ENCODE assay signal across 25 cellular contexts in the genomic region with DNA sequence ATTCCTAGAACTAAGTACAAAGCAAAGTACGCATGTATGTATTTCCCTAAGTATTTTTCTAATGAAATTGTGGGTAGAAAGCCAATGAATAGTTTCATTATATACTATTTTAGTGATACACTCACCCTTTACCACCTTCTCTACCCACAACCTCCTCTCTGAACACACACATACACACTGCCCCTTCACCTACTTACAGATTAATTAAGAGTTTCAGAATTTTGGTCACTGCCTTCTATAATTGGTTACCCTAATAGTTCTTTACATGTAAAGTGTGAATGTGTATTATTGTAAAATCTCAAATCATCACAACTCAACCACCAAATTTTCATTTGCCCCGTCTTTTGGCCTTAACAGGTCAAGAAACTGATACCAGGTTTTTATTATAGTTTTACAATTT.
"Had no signal": no experiment of that assay in that cellular context is flagged by ENCODE, and none has a peak within 500 bp of the region (broad histone marks: within the 10 kb centered on the region; RNA-seq: fewer than 3 reads in every experiment).

No MANE protein-coding gene starts in this region.

- H3K27ac Mint-ChIP-seq: naive thymus-derived CD4-positive, alpha-beta T cell; neural progenitor cell; stimulated activated naive B cell treated with anti-CD40 and anti-IgM and Interleukin-4, amounts not matched to agents 10 μg/mL and 1 μg/mL and 100 μg/mL, for 72 hours; stimulated activated naive CD8-positive, alpha-beta T cell treated with anti-CD3 and anti-CD28 coated beads, Interleukin-15, Interleukin-2, amounts not matched to agents 100 ng/mL and 50 ng/mL, for 24 hours had no signal

- DNase-seq: dermis blood vessel endothelial cell; effector memory CD4-positive, alpha-beta T cell; foreskin keratinocyte; glutamatergic neuron; heart right ventricle; left cardiac atrium; left lung; mesendoderm; midbrain; naive thymus-derived CD4-positive, alpha-beta T cell; right cardiac atrium; sigmoid colon; spleen; stimulated activated naive B cell treated with anti-CD40 and anti-IgM and Interleukin-4, amounts not matched to agents 10 μg/mL and 1 μg/mL and 100 μg/mL, for 72 hours; upper lobe of right lung; uterus had no signal

- ATAC-seq: foreskin keratinocyte; heart right ventricle; left cardiac atrium; left lung; naive thymus-derived CD4-positive, alpha-beta T cell; right cardiac atrium; stimulated activated naive B cell treated with anti-CD40 and anti-IgM and Interleukin-4, amounts not matched to agents 10 μg/mL and 1 μg/mL and 100 μg/mL, for 72 hours; upper lobe of right lung had no signal

- H3K4me3 Mint-ChIP-seq: naive thymus-derived CD4-positive, alpha-beta T cell; nephron; neural progenitor cell; stimulated activated naive B cell treated with anti-CD40 and anti-IgM and Interleukin-4, amounts not matched to agents 10 μg/mL and 1 μg/mL and 100 μg/mL, for 72 hours; stimulated activated naive CD8-positive, alpha-beta T cell treated with anti-CD3 and anti-CD28 coated beads, Interleukin-15, Interleukin-2, amounts not matched to agents 100 ng/mL and 50 ng/mL, for 24 hours had no signal

- H3K4me3 ChIP-seq: coronary artery, esophagus muscularis mucosa, heart right ventricle, left lung, neural progenitor cell, prostate gland, sigmoid colon, spleen, thoracic aorta, tibial nerve, upper lobe of right lung, uterus had no signal

- H3K9ac ChIP-seq: neural progenitor cell had no signal

- H3K4me2 ChIP-seq: neural progenitor cell had no signal

- H3K27ac ChIP-seq: coronary artery, esophagus muscularis mucosa, foreskin keratinocyte, heart right ventricle, left lung, prostate gland, sigmoid colon, spleen, thoracic aorta, upper lobe of right lung, uterus had no signal

- H3K9me3 ChIP-seq: esophagus muscularis mucosa, heart right ventricle, left lung, prostate gland, sigmoid colon, spleen, thoracic aorta, tibial nerve, upper lobe of right lung, uterus had no signal

- H3K27me3 Mint-ChIP-seq: stimulated activated naive B cell treated with anti-CD40 and anti-IgM and Interleukin-4, amounts not matched to agents 10 μg/mL and 1 μg/mL and 100 μg/mL, for 72 hours; stimulated activated naive CD8-positive, alpha-beta T cell treated with anti-CD3 and anti-CD28 coated beads, Interleukin-15, Interleukin-2, amounts not matched to agents 100 ng/mL and 50 ng/mL, for 24 hours had no signal

- H3K9me3 Mint-ChIP-seq: naive thymus-derived CD4-positive, alpha-beta T cell; nephron; neural progenitor cell; stimulated activated naive B cell treated with anti-CD40 and anti-IgM and Interleukin-4, amounts not matched to agents 10 μg/mL and 1 μg/mL and 100 μg/mL, for 72 hours; stimulated activated naive CD8-positive, alpha-beta T cell treated with anti-CD3 and anti-CD28 coated beads, Interleukin-15, Interleukin-2, amounts not matched to agents 100 ng/mL and 50 ng/mL, for 24 hours had no signal

- H3K4me1 ChIP-seq: prostate gland, upper lobe of right lung had no signal

- H2AFZ ChIP-seq: neural progenitor cell had no signal

- H3K36me3 ChIP-seq: prostate gland, upper lobe of right lung, uterus had no signal

- FAIRE-seq: endothelial cell of umbilical vein had no signal

- H3K27me3 ChIP-seq: esophagus muscularis mucosa, foreskin keratinocyte, heart right ventricle, left lung, neural progenitor cell, sigmoid colon, spleen, tibial nerve, upper lobe of right lung, uterus had no signal
